8 cellular contexts compared by ENCODE assay signal in the genomic region with DNA sequence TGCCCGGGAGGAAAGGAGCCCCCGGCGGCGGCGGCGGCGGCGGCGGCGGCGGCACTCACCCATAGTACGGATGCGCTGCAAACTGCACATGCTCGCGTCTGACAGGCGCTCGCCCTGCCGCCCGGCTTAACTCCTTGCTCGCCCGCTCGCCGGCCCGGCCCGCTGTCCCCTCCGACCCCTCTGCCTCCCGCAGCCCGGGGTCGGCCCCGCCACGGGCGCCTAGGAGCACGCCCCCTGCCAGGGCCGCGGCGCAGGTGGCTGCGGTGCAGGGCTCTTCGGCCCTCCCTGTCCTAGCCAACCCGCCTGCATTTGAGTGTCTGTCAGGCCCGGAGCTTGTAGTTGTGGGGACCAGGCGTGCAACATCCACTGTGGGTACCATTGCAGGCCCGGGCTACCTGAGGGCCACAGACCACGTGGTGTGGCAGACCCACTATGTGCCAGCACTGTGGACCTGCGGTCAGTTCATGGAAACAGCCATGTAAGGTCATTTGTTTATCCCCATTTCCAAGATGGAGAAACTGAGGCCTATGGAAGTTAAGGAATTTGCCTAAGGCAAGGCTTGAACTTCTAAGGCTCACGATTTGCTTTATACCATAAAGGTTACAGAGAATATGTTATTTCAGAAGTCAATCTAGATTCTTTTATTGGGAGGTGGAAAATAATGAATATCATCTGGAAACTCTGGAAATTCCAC. TPM values are rescaled to one million over a fixed set of nuclear protein-coding genes. Genes with fewer than 3 reads are reported as not detected.
DNase-seq lines count a peak whose midpoint lies in the region; ATAC-seq and TF ChIP-seq lines count a peak whose summit lies in the region.

No MANE protein-coding gene starts in this region.

- TF ChIP-seq CTCF in AG04449 (IDR thresholded peaks at IDR 0.05; ENCODE audit: insufficient read depth, low read length, missing control alignments) (no peak), glutamatergic neuron (IDR thresholded peaks at IDR 0.05; ENCODE audit: partially characterized antibody, unreplicated experiment) (no peak), prostate gland (IDR thresholded peaks at IDR 0.05) (no peak)

- H3K9me3 ChIP-seq in prostate gland: no peaks in the 10 kb centered on the region

- peak overlapping the region; percentile 52 for H3K4me3 Mint-ChIP-seq in glutamatergic neuron (ENCODE audit: unreplicated experiment)

- peak overlapping the region in 1 of 2 donors; percentile 71 for H3K27ac ChIP-seq in prostate gland

- intact Hi-C loops in prostate gland (cut with DNase I): loop anchor here (2.0 kb wide), 1 partner anchor 87 kb away; no protein-coding TSS in a partner anchor

- CTCF ChIA-PET in AG04449 (lab: Yijun Ruan, JAX): interaction anchor here (1.0 to 2.6 kb wide), 5 partner anchors 11 to 189 kb away, joined by 4 to 23 read pairs (median 5); no protein-coding TSS in a partner anchor

- H3K4me3 ChIP-seq in AG04449 (ENCODE audit: low read depth, low read length) (peak overlapping the region; percentile 67), prostate gland (peak overlapping the region; percentile 91 to 94)
- H3K4me3 ChIP-seq in Jurkat, Clone E6-1 (ENCODE audit: low read length): peak overlapping the region; percentile 55

- TF ChIP-seq POLR2A in prostate gland (IDR thresholded peaks at IDR 0.05): no peak

- H3K36me3 ChIP-seq in prostate gland: no peaks in the 10 kb centered on the region

- H3K36me3 Mint-ChIP-seq in glutamatergic neuron (ENCODE audit: unreplicated experiment): no peaks in the 10 kb centered on the region

- H3K4me1 Mint-ChIP-seq in glutamatergic neuron (ENCODE audit: low read depth, unreplicated experiment): peaks cover 11% of the 10 kb centered on the region

- no peaks in the 10 kb centered on the region for H3K4me1 ChIP-seq in prostate gland (replicated peaks)

- no peak overlapping the region for H3K27ac Mint-ChIP-seq in glutamatergic neuron (ENCODE audit: unreplicated experiment)

- POLR2A ChIA-PET in AG04449 (lab: Yijun Ruan, JAX): no interaction called here

- DNase-seq in AG04449 (ENCODE audit: low read depth, low spot score) (no peak), activated T-helper 1 cell treated with Interleukin-2 at 50 U/mL for 16 hours (ENCODE audit: low read depth) (peak; percentile 18), glutamatergic neuron (peak; percentile 52), prostate gland (ENCODE audit: low spot score) (no peak), NCI-H2196 (lab: John Stamatoyannopoulos, UW; ENCODE audit: unreplicated experiment) (no peak)
- no peak for DNase-seq in Jurkat, Clone E6-1 (ENCODE audit: low read depth, low spot score)

- peak; percentile 39 for ATAC-seq in GM18517 (IDR thresholded peaks at IDR 0.05; ENCODE audit: unreplicated experiment)
- ATAC-seq in HG03457 (IDR thresholded peaks at IDR 0.05; ENCODE audit: unreplicated experiment): no peak

- peaks cover 7% of the 10 kb centered on the region for H3K27me3 Mint-ChIP-seq in glutamatergic neuron (ENCODE audit: unreplicated experiment)

- H3K27me3 ChIP-seq in prostate gland (replicated peaks; ENCODE audit: insufficient read depth): no peaks in the 10 kb centered on the region

- H3K9me3 Mint-ChIP-seq in glutamatergic neuron (ENCODE audit: unreplicated experiment): peaks cover 8% of the 10 kb centered on the region

- 11% methylated on average over 16 of the region's 45 CpGs for WGBS in prostate gland

RNA-seq across cellular contexts. Expression of a gene that starts 17.6 kb away (rescaled TPM):
- 4.1 TPM for polyA plus RNA-seq in Jurkat, Clone E6-1 (2012; ENCODE audit: insufficient read depth, insufficient read length)
- 32.4 TPM for total RNA-seq in glutamatergic neuron (ENCODE audit: unreplicated experiment)
- total RNA-seq in prostate gland: 10 to 100 TPM; 57.9 to 92.7 TPM

RNA-seq across cellular contexts. Expression of a gene that starts 27.0 kb away (rescaled TPM):
- polyA plus RNA-seq in Jurkat, Clone E6-1 (2012; ENCODE audit: insufficient read depth, insufficient read length): 3.8 TPM
- total RNA-seq in glutamatergic neuron (ENCODE audit: unreplicated experiment): 7.5 TPM
- total RNA-seq in prostate gland: 10 to 100 TPM in 1 of 2 donors, 1 to 10 TPM in 1; 5.7 to 85.4 TPM

Comparison
In these comparisons a context has a peak if more than half of its experiments do, and no peak if none do; other contexts are left out.
1. DNase-seq: peak in activated T-helper 1 cell treated with Interleukin-2 at 50 U/mL for 16 hours (single experiment) and glutamatergic neuron (single experiment); none in AG04449 (single experiment), Jurkat, Clone E6-1 (single experiment), prostate gland (single experiment) and NCI-H2196 (single experiment).
2. Peak in every context shown above with its lines, with median percentiles within 50 percentile points of each other: H3K4me3 ChIP-seq.